Comparison of ENCODE assay signal across 10 cellular contexts in genomic region chr3:56157693-56158092, GRCh38.
DNase-seq lines count a peak whose midpoint lies in the region; ATAC-seq and TF ChIP-seq lines count a peak whose summit lies in the region.
"Had no signal": no experiment of that assay in that cellular context is flagged by ENCODE, and none has a peak within 500 bp of the region (broad histone marks: within the 10 kb centered on the region; RNA-seq: fewer than 3 reads in every experiment).

No MANE protein-coding gene starts in this region.

- no peaks in the 10 kb centered on the region for H3K4me1 ChIP-seq in ascending aorta

- H3K36me3 ChIP-seq in ascending aorta: no peaks in the 10 kb centered on the region

- H3K27me3 ChIP-seq in ascending aorta: no peaks in the 10 kb centered on the region

- in situ Hi-C loops in GM13977 (cut with MboI; ENCODE audit: low pct_unique_long_range_greater_than_20kb, low sequenced_read_pairs, unreplicated experiment): no loop called here

- ATAC-seq in GM18519 (IDR thresholded peaks at IDR 0.05; ENCODE audit: low FRiP score, unreplicated experiment) (peak; percentile 56), HG03442 (IDR thresholded peaks at IDR 0.05; ENCODE audit: unreplicated experiment) (peak; percentile 85), HG02870 (IDR thresholded peaks at IDR 0.05; ENCODE audit: unreplicated experiment) (no peak), HG03280 (IDR thresholded peaks at IDR 0.05; ENCODE audit: unreplicated experiment) (no peak)

- TF ChIP-seq CTCF in ascending aorta (IDR thresholded peaks at IDR 0.05) (no peak), GM13977 (IDR thresholded peaks at IDR 0.05; ENCODE audit: extremely low read depth, insufficient read depth, missing control alignments) (no peak)

- H3K27ac ChIP-seq in ascending aorta: no peak overlapping the region
- H3K27ac ChIP-seq: epithelial cell of prostate had no signal

- peaks cover 0 to 13% of the 10 kb centered on the region in 2 donors for H3K9me3 ChIP-seq in ascending aorta

- DNase-seq in ascending aorta (ENCODE audit: low spot score in 2 of 2) (peak; percentile 24 to 64), pons (ENCODE audit: low spot score) (peak; percentile 71), NCI-H82 (lab: John Stamatoyannopoulos, UW) (no peak), GM13977 (ENCODE audit: low spot score) (no peak)
- DNase-seq: NCI-H2171 had no signal

- intact Hi-C loops in ascending aorta (cut with DNase I): no loop called here

- no peak overlapping the region for H3K4me3 ChIP-seq in ascending aorta

Comparison
In these comparisons a context has a peak if more than half of its experiments do, and no peak if none do; other contexts are left out.
1. ATAC-seq: peak in GM18519 (single experiment) and HG03442 (single experiment); none in HG02870 (single experiment) and HG03280 (single experiment).
2. DNase-seq: peak in ascending aorta (2 of 2) and pons (single experiment); none in NCI-H82 (single experiment) and GM13977 (single experiment).